ENCODE assay signal across 13 cellular contexts in the genomic region with DNA sequence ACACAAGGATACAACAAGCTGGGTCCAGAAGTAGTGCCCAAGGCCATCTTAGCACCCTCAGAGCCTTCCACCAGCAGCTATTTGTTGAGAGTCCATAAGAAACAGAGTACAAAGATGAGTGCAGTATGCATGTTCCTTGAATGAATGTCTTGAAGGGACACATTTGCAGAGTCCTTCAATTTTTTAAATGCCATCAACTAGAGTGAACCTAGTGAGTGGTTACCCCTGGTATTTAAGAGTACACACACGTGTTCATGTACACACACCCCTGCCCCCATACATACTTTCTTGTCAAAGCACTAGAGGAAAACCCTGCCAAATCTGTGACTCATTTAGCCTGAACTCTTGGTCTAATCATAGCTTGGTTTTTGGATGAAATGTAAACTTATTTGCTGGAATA.
DNase-seq lines count a peak whose midpoint lies in the region; ATAC-seq and TF ChIP-seq lines count a peak whose summit lies in the region.
"Had no signal": no experiment of that assay in that cellular context is flagged by ENCODE, and none has a peak within 500 bp of the region (broad histone marks: within the 10 kb centered on the region; RNA-seq: fewer than 3 reads in every experiment).

No MANE protein-coding gene starts in this region.

- H3K23ac ChIP-seq in IMR-90 (ENCODE audit: low read depth, low read length): peak overlapping the region; percentile 94

- no peaks in the 10 kb centered on the region for H3K4me1 Mint-ChIP-seq in CD14-positive monocyte

- ATAC-seq in IMR-90 (ENCODE audit: low read depth): peak; percentile 89
- peak; percentile 66 for ATAC-seq in lung (ENCODE audit: insufficient read depth, low FRiP score)
- ATAC-seq in HG03354 (IDR thresholded peaks at IDR 0.05; ENCODE audit: poor library complexity, severe bottlenecking, unreplicated experiment): no peak
- no peak for ATAC-seq in GM21786 (IDR thresholded peaks at IDR 0.05; ENCODE audit: unreplicated experiment)
- ATAC-seq in HG02840 (IDR thresholded peaks at IDR 0.05; ENCODE audit: low FRiP score, unreplicated experiment): no peak
- ATAC-seq: heart right ventricle; stimulated activated naive CD8-positive, alpha-beta T cell treated with anti-CD3 and anti-CD28 coated beads, Interleukin-15, Interleukin-2, amounts not matched to agents 100 U/mL and 50 U/mL, for 24 hours had no signal

- no peaks in the 10 kb centered on the region for H3K36me3 ChIP-seq in ACC112 (ENCODE audit: insufficient read depth, low read length)
- no peaks in the 10 kb centered on the region for H3K36me3 ChIP-seq in IMR-90 (ENCODE audit: control insufficient read depth, insufficient read depth, low read length)
- H3K36me3 ChIP-seq in breast epithelium: no peaks in the 10 kb centered on the region
- H3K36me3 ChIP-seq in lung (ENCODE audit: control insufficient read depth in 2 of 2, insufficient read depth in 2 of 2, low read length in 2 of 2): no peaks in the 10 kb centered on the region
- H3K36me3 ChIP-seq: heart right ventricle had no signal

- in situ Hi-C loops in IMR-90 (cut with MboI; ENCODE audit: low sequenced_read_pairs): no loop called here

- no peaks in the 10 kb centered on the region for H3K27me3 ChIP-seq in ACC112 (ENCODE audit: insufficient read depth, low read length)
- H3K27me3 ChIP-seq in IMR-90 (ENCODE audit: control insufficient read depth, insufficient read depth, low read length): no peaks in the 10 kb centered on the region
- no peaks in the 10 kb centered on the region for H3K27me3 ChIP-seq in breast epithelium
- H3K27me3 ChIP-seq in lung (ENCODE audit: control insufficient read depth, insufficient read depth): no peaks in the 10 kb centered on the region
- H3K27me3 ChIP-seq: heart right ventricle had no signal

- H3K27me3 Mint-ChIP-seq in CD14-positive monocyte (ENCODE audit: low read depth in 3 of 3): peaks cover 0 to 5% (median 2%) of the 10 kb centered on the region in 3 donors

- peak; percentile 99 for DNase-seq in IMR-90
- DNase-seq in breast epithelium (ENCODE audit: low spot score in 2 of 2): no peak
- no peak for DNase-seq in lung (ENCODE audit: low spot score)
- DNase-seq in CD14-positive monocyte (ENCODE audit: low spot score): no peak
- DNase-seq: AML-193; cerebellar nuclear complex; heart right ventricle; NCI-H1436 treated with DMSO at 0.1 percent for 48 hours; stimulated activated naive CD8-positive, alpha-beta T cell treated with anti-CD3 and anti-CD28 coated beads, Interleukin-15, Interleukin-2, amounts not matched to agents 100 U/mL and 50 U/mL, for 24 hours had no signal

- no peak overlapping the region for H3K4me2 ChIP-seq in IMR-90 (ENCODE audit: low read depth, low read length)

- H2AFZ ChIP-seq in ACC112 (ENCODE audit: low read length, unreplicated experiment) (no peak overlapping the region), IMR-90 (replicated peaks; ENCODE audit: low read length, poor library complexity) (no peak overlapping the region)

- H3K4me3 ChIP-seq in ACC112 (ENCODE audit: low read depth, low read length) (peak overlapping the region; percentile 42), IMR-90 (ENCODE audit: insufficient read depth, low read depth, low read length) (no peak overlapping the region), breast epithelium (no peak overlapping the region), lung (no peak overlapping the region)
- H3K4me3 ChIP-seq: heart right ventricle had no signal

- no peak for TF ChIP-seq CTCF in IMR-90 (conservative IDR thresholded peaks at IDR 0.05; ENCODE audit: low read depth, low read length)
- TF ChIP-seq CTCF in breast epithelium (IDR thresholded peaks at IDR 0.05): no peak
- TF ChIP-seq CTCF in lung (IDR thresholded peaks at IDR 0.05; ENCODE audit: control extremely low read depth, extremely low read depth): no peak
- TF ChIP-seq CTCF in CD14-positive monocyte (IDR thresholded peaks at IDR 0.05): no peak

- POLR2A ChIA-PET in IMR-90 (lab: Charles Lee; ENCODE audit: unreplicated experiment): interaction anchor here (0.8 to 2.0 kb wide), 5 partner anchors 13 to 88 kb away, joined by 3 to 7 read pairs (median 3); no protein-coding TSS in a partner anchor

- H2BK15ac ChIP-seq in IMR-90 (ENCODE audit: low read depth, low read length): peak overlapping the region; percentile 94; the same call in 2 of the 3 replicates

- H3K4me3 Mint-ChIP-seq in CD14-positive monocyte: no peak overlapping the region

- H4K5ac ChIP-seq in IMR-90 (ENCODE audit: low read depth, low read length): peak overlapping the region; percentile 80

- peak overlapping the region; percentile 98 for H4K91ac ChIP-seq in IMR-90 (ENCODE audit: insufficient read depth, low read depth, low read length)

- H3K27ac Mint-ChIP-seq in CD14-positive monocyte: no peak overlapping the region

- H3K79me2 ChIP-seq in ACC112 (ENCODE audit: control insufficient read depth, insufficient read depth, low read length, unreplicated experiment): no peaks in the 10 kb centered on the region

- no peak for TF ChIP-seq POLR2A in IMR-90 (IDR thresholded peaks at IDR 0.05; ENCODE audit: low read depth, low read length)
- no peak for TF ChIP-seq POLR2A in breast epithelium (IDR thresholded peaks at IDR 0.05)

- peaks cover 0 to 2% (median 0%) of the 10 kb centered on the region in 7 donors for H3K9me3 Mint-ChIP-seq in CD14-positive monocyte

- dilution Hi-C loops in IMR-90 (cut with HindIII; ENCODE audit: low sequenced_read_pairs, unreplicated experiment): no loop called here

- H3K56ac ChIP-seq in IMR-90 (ENCODE audit: extremely low read depth, insufficient read depth, low read length): peak overlapping the region; percentile 98

- H3K79me1 ChIP-seq in IMR-90 (ENCODE audit: low read depth in 1 of 2, low read length in 2 of 2): peaks cover 8 to 13% of the 10 kb centered on the region in 2 experiments; a peak in 2 of 4 replicates

- peak overlapping the region; percentile 94 for H3K4ac ChIP-seq in IMR-90 (ENCODE audit: low read depth, low read length)

- peaks cover 42% of the 10 kb centered on the region for H3K4me1 ChIP-seq in ACC112 (ENCODE audit: control insufficient read depth, insufficient read depth, low read length, unreplicated experiment)
- peaks cover 41% of the 10 kb centered on the region for H3K4me1 ChIP-seq in IMR-90 (ENCODE audit: control insufficient read depth, insufficient read depth, low read length)
- peaks cover 6 to 14% of the 10 kb centered on the region in 2 donors for H3K4me1 ChIP-seq in breast epithelium
- peaks cover 3 to 5% of the 10 kb centered on the region in 2 donors for H3K4me1 ChIP-seq in lung (ENCODE audit: control insufficient read depth in 2 of 2, insufficient read depth in 2 of 2, low read length in 2 of 2)

- peak overlapping the region; percentile 99 for H3K18ac ChIP-seq in IMR-90 (ENCODE audit: low read depth, low read length)

- H3K9ac ChIP-seq in IMR-90 (ENCODE audit: low read depth, low read length): peak overlapping the region; percentile 32

- peak overlapping the region; percentile 98 for H2BK120ac ChIP-seq in IMR-90 (ENCODE audit: low read depth, low read length)

- H2BK5ac ChIP-seq in IMR-90 (ENCODE audit: low read depth, low read length, poor library complexity, severe bottlenecking): peak overlapping the region; percentile 100

- H2AK5ac ChIP-seq in IMR-90 (ENCODE audit: low read depth, low read length): peak overlapping the region; percentile 88

- intact Hi-C loops in IMR-90 (cut with micrococcal nuclease) (loop anchor here (1.0 to 2.0 kb wide), 2 partner anchors 29 to 34 kb away; no protein-coding TSS in a partner anchor), breast epithelium (cut with DNase I; ENCODE audit: low total_unique reads) (no loop called here), CD14-positive monocyte (cut with micrococcal nuclease) (no loop called here)

- BruUV-seq in IMR-90 (replicated peaks; lab: Mats Ljungman, UMichigan): no TSS peak

- CTCF ChIA-PET in IMR-90 (lab: Yijun Ruan, JAX): interaction anchor here (0.9 to 1.0 kb wide), 3 partner anchors 10 to 29 kb away, joined by 4 to 5 read pairs (median 5); no protein-coding TSS in a partner anchor

- WGBS in IMR-90 (ENCODE audit: extremely low coverage in 2 of 2, insufficient read length in 1 of 2), 2 experiments: no CpG with 5 or more reads among the region's 1 CpG
- 45 to 68% methylated on average over 1 of the region's 1 CpG for WGBS in lung, 2 donors

- peak overlapping the region; percentile 93 for H3K14ac ChIP-seq in IMR-90 (replicated peaks; ENCODE audit: low read depth, low read length)

- no peaks in the 10 kb centered on the region for H3K36me3 Mint-ChIP-seq in CD14-positive monocyte

- peak overlapping the region; percentile 67 for H3K27ac ChIP-seq in ACC112 (ENCODE audit: low read depth, low read length)
- H3K27ac ChIP-seq in IMR-90 (ENCODE audit: insufficient read depth, low read length): peak overlapping the region; percentile 88
- peak overlapping the region; percentile 31 to 72 for H3K27ac ChIP-seq in breast epithelium
- no peak overlapping the region for H3K27ac ChIP-seq in lung (ENCODE audit: low read depth in 1 of 2, low read length in 1 of 2)
- H3K27ac ChIP-seq: heart right ventricle had no signal

- H3K9me3 ChIP-seq in IMR-90 (ENCODE audit: control insufficient read depth, insufficient read depth, low read length): no peaks in the 10 kb centered on the region
- no peaks in the 10 kb centered on the region for H3K9me3 ChIP-seq in breast epithelium
- H3K9me3 ChIP-seq in lung (ENCODE audit: control insufficient read depth in 2 of 2, insufficient read depth in 1 of 2, low read length in 1 of 2): peaks cover 0 to 3% of the 10 kb centered on the region in 2 donors
- H3K9me3 ChIP-seq: heart right ventricle had no signal

- H3K9me1 ChIP-seq in IMR-90 (ENCODE audit: insufficient read depth, low read length): peaks cover 22% of the 10 kb centered on the region

- peak; percentile 27 for TF ChIP-seq RAD21 in IMR-90 (IDR thresholded peaks at IDR 0.05; ENCODE audit: low read length)

- no peak overlapping the region for H2AK9ac ChIP-seq in IMR-90 (replicated peaks; ENCODE audit: low read depth, low read length, poor library complexity)

- H4K20me1 ChIP-seq in IMR-90 (ENCODE audit: insufficient read depth, low read length): no peaks in the 10 kb centered on the region

- peak overlapping the region; percentile 98 for H2BK20ac ChIP-seq in IMR-90 (ENCODE audit: low read depth, low read length)

- peak overlapping the region; percentile 84 to 97 for H4K8ac ChIP-seq in IMR-90 (ENCODE audit: low read depth in 2 of 2, low read length in 2 of 2)

TF ChIP-seq in IMR-90, 13 proteins besides CTCF, POLR2A, EP300 and RAD21 (continues in another document):
- TF ChIP-seq RCOR1 (IDR thresholded peaks at IDR 0.05; ENCODE audit: insufficient replicate concordance, low read length): peak; percentile 46
- no peak for TF ChIP-seq CHD1 (IDR thresholded peaks at IDR 0.05; ENCODE audit: low read depth, low read length)
- TF ChIP-seq NFE2L2 (IDR thresholded peaks at IDR 0.05; ENCODE audit: low read depth, low read length): no peak
- peak; percentile 91 for TF ChIP-seq BHLHE40 (IDR thresholded peaks at IDR 0.05; ENCODE audit: low read depth, low read length)

Comparison
In these comparisons a context has a peak if more than half of its experiments do, and no peak if none do; other contexts are left out.
1. H3K27ac ChIP-seq: peak in ACC112 (single experiment), IMR-90 (single experiment) and breast epithelium (2 of 2); none in lung (0 of 2).
2. ATAC-seq: peak in IMR-90 (single experiment) and lung (single experiment); none in HG03354 (single experiment), GM21786 (single experiment) and HG02840 (single experiment).